Comparison of ENCODE assay signal across 9 cellular contexts in genomic region chr12:68755536-68756243, GRCh38.
"Had no signal": no experiment of that assay in that cellular context is flagged by ENCODE, and none has a peak within 500 bp of the region (broad histone marks: within the 10 kb centered on the region; RNA-seq: fewer than 3 reads in every experiment).

No MANE protein-coding gene starts in this region.

- FAIRE-seq: HTR-8/SVneo had no signal

- ATAC-seq: HCT116 had no signal

- H3K4me1 ChIP-seq: HAP-1 had no signal

- H3K27ac Mint-ChIP-seq: HFFc6, IgD-negative memory B cell had no signal

- H3K4me3 ChIP-seq: GM23248, HAP-1 had no signal

- H3K27me3 Mint-ChIP-seq: IgD-negative memory B cell had no signal

- H3K9me3 Mint-ChIP-seq: HFFc6, IgD-negative memory B cell had no signal

- H3K4me3 Mint-ChIP-seq: HFFc6, IgD-negative memory B cell had no signal

- H2AFZ ChIP-seq: GM23248 had no signal

- H3K9ac ChIP-seq: GM23248 had no signal

- H3K9me3 ChIP-seq: HAP-1 had no signal

- DNase-seq: GM23248, GOT3, H7, HFFc6, KBM-7 had no signal

- H3K27ac ChIP-seq: GM23248 had no signal
